Comparison of ENCODE assay signal across 30 cellular contexts in the genomic region with DNA sequence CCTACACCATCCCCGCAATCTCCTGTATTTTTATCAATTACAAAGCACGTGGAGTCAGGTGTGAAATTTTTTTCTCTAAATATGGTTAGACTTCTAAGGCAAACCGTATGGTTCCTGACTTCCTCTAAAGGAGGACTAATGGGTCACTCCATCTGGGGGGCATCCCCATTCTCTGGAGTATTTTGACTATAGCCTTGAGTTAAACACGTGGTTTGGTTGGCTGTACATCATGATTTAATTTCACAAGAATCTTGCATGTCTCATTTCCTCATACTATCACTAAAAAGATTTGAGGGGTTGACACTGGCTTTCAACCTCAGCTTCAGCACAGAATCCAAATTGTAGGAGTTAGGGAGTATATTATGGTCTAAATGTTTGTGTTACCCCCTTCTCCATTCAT. TPM values are rescaled to one million over a fixed set of nuclear protein-coding genes. Genes with fewer than 3 reads are reported as not detected.
DNase-seq lines count a peak whose midpoint lies in the region; ATAC-seq, FAIRE-seq and TF ChIP-seq lines count a peak whose summit lies in the region.
"Had no signal": no experiment of that assay in that cellular context is flagged by ENCODE, and none has a peak within 500 bp of the region (broad histone marks: within the 10 kb centered on the region; RNA-seq: fewer than 3 reads in every experiment).

No MANE protein-coding gene starts in this region.

- peak overlapping the region; percentile 83 for H3K27ac ChIP-seq in endodermal cell (ENCODE audit: low read depth, low read length)
- H3K27ac ChIP-seq in neural progenitor cell: no peak overlapping the region
- H3K27ac ChIP-seq in CD8-positive, alpha-beta T cell (ENCODE audit: low read depth, low read length): no peak overlapping the region
- H3K27ac ChIP-seq: ascending aorta, left ventricle myocardium inferior, prostate gland, sigmoid colon, SK-N-MC, thoracic aorta, vagina had no signal

- H3K9me3 ChIP-seq in adipocyte (ENCODE audit: control insufficient read depth, low read length) (no peaks in the 10 kb centered on the region), endodermal cell (ENCODE audit: control insufficient read depth, low read length) (no peaks in the 10 kb centered on the region), neural progenitor cell (ENCODE audit: low read depth) (no peaks in the 10 kb centered on the region)
- no peaks in the 10 kb centered on the region for H3K9me3 ChIP-seq in CD8-positive, alpha-beta T cell (ENCODE audit: low read length)
- H3K9me3 ChIP-seq: ascending aorta, left ventricle myocardium inferior, prostate gland, sigmoid colon, thoracic aorta, vagina had no signal

- H3K36me3 Mint-ChIP-seq in endodermal cell (ENCODE audit: low read depth) (no peaks in the 10 kb centered on the region), neural progenitor cell (no peaks in the 10 kb centered on the region)
- H3K36me3 Mint-ChIP-seq in CD8-positive, alpha-beta T cell: no peaks in the 10 kb centered on the region
- H3K36me3 Mint-ChIP-seq: activated CD4-positive, alpha-beta memory T cell treated with anti-CD3 and anti-CD28 coated beads for 36 hours; activated naive CD4-positive, alpha-beta T cell treated with anti-CD3 and anti-CD28 coated beads, Interleukin-2, amount 50 U/mL, for 72 hours; CD14-positive monocyte had no signal

- WGBS in endodermal cell (ENCODE audit: insufficient coverage in 1 of 2, insufficient read length in 1 of 2), 2 experiments: 83 to 94% methylated on average over 2 to 4 of the region's 4 CpGs

- no peaks in the 10 kb centered on the region for H3K27me3 Mint-ChIP-seq in endodermal cell (ENCODE audit: insufficient read depth)
- peaks cover 2% of the 10 kb centered on the region for H3K27me3 Mint-ChIP-seq in neural progenitor cell (ENCODE audit: insufficient read depth, low read depth)
- peaks cover 5% of the 10 kb centered on the region for H3K27me3 Mint-ChIP-seq in CD8-positive, alpha-beta T cell (ENCODE audit: low read depth)

- ATAC-seq in CD8-positive, alpha-beta T cell: no peak
- no peak for ATAC-seq in HG02885 (IDR thresholded peaks at IDR 0.05; ENCODE audit: poor library complexity, unreplicated experiment)
- ATAC-seq: activated T-helper 17 cell treated with anti-CD3 and anti-CD28 coated beads, Interleukin-2, amount 50 U/mL, for 72 hours had no signal

- H3K27me3 ChIP-seq in adipocyte (replicated peaks; ENCODE audit: control insufficient read depth, insufficient read depth, low read length): no peaks in the 10 kb centered on the region
- H3K27me3 ChIP-seq in endodermal cell (ENCODE audit: control insufficient read depth, insufficient read depth, low read length, poor library complexity, severe bottlenecking): no peaks in the 10 kb centered on the region
- H3K27me3 ChIP-seq in neural progenitor cell: no peaks in the 10 kb centered on the region
- no peaks in the 10 kb centered on the region for H3K27me3 ChIP-seq in CD8-positive, alpha-beta T cell (ENCODE audit: insufficient read depth, low read length)
- H3K27me3 ChIP-seq: ascending aorta, sigmoid colon, vagina had no signal

- no peaks in the 10 kb centered on the region for H3K36me3 ChIP-seq in adipocyte (ENCODE audit: control insufficient read depth, insufficient read depth, low read length, severe bottlenecking)
- no peaks in the 10 kb centered on the region for H3K36me3 ChIP-seq in endodermal cell (ENCODE audit: control insufficient read depth, insufficient read depth, low read length)
- no peaks in the 10 kb centered on the region for H3K36me3 ChIP-seq in neural progenitor cell
- no peaks in the 10 kb centered on the region for H3K36me3 ChIP-seq in CD8-positive, alpha-beta T cell (ENCODE audit: insufficient read depth, low read length)
- H3K36me3 ChIP-seq: ascending aorta, left ventricle myocardium inferior, prostate gland, sigmoid colon, thoracic aorta, vagina had no signal

- POLR2A ChIA-PET in CD8-positive, alpha-beta T cell (lab: Charles Lee): no interaction called here

- H3F3A ChIP-seq in neural progenitor cell (ENCODE audit: low read depth): no peaks in the 10 kb centered on the region

- TF ChIP-seq CTCF in endodermal cell (conservative IDR thresholded peaks at IDR 0.05): no peak
- no peak for TF ChIP-seq CTCF in neural progenitor cell (IDR thresholded peaks at IDR 0.05)
- no peak for TF ChIP-seq CTCF in CD8-positive, alpha-beta T cell (IDR thresholded peaks at IDR 0.05)

- H3K4me3 Mint-ChIP-seq in endodermal cell (no peak overlapping the region), neural progenitor cell (no peak overlapping the region)
- no peak overlapping the region for H3K4me3 Mint-ChIP-seq in CD8-positive, alpha-beta T cell
- H3K4me3 Mint-ChIP-seq: activated CD4-positive, alpha-beta memory T cell treated with anti-CD3 and anti-CD28 coated beads for 36 hours; activated T-helper 17 cell treated with anti-CD3 and anti-CD28 coated beads, Interleukin-2, amount 50 U/mL, for 72 hours; CD14-positive monocyte; central memory CD8-positive, alpha-beta T cell had no signal

- DNase-seq in HT1080 (ENCODE audit: low read depth) (peak; percentile 17), adipocyte (ENCODE audit: low read depth) (peak; percentile 24), endodermal cell (no peak), neural progenitor cell (ENCODE audit: low spot score) (no peak), urothelium cell line (ENCODE audit: low spot score) (no peak), LoVo (ENCODE audit: low spot score) (no peak)
- no peak for DNase-seq in CD8-positive, alpha-beta T cell
- DNase-seq: activated CD4-positive, alpha-beta memory T cell treated with anti-CD3 and anti-CD28 coated beads for 36 hours; activated CD4-positive, CD25-positive, alpha-beta regulatory T cell treated with anti-CD3 and anti-CD28 coated beads, Interleukin-2, amount 50 U/mL, for 72 hours; DND-41; GOT3; left ventricle myocardium inferior; mesendoderm; NCI-H1417; NCI-H2081; NCI-H2227 treated with DMSO at 0.1 percent for 48 hours; NCI-H69; sigmoid colon; stimulated activated CD4-positive, alpha-beta T cell treated with anti-CD3 and anti-CD28 coated beads, Interleukin-4, amount 100 ng/mL, for 4 hours; stimulated activated naive CD4-positive, alpha-beta T cell had no signal

- intact Hi-C loops in CD8-positive, alpha-beta T cell (cut with DNase I, micrococcal nuclease): no loop called here

- H3K4me3 ChIP-seq in adipocyte (ENCODE audit: low read length): no peak overlapping the region
- no peak overlapping the region for H3K4me3 ChIP-seq in endodermal cell (ENCODE audit: low read length)
- H3K4me3 ChIP-seq in neural progenitor cell: no peak overlapping the region
- H3K4me3 ChIP-seq in CD8-positive, alpha-beta T cell (ENCODE audit: low read depth, low read length): no peak overlapping the region
- H3K4me3 ChIP-seq: ascending aorta, left ventricle myocardium inferior, prostate gland, sigmoid colon, SK-N-MC, thoracic aorta, vagina had no signal

- no peak for FAIRE-seq in urothelium cell line (lab: Jason Lieb, UNC)

- H3K4me1 Mint-ChIP-seq in endodermal cell (no peaks in the 10 kb centered on the region), neural progenitor cell (peaks cover 17% of the 10 kb centered on the region)
- H3K4me1 Mint-ChIP-seq in CD8-positive, alpha-beta T cell (ENCODE audit: low read depth): no peaks in the 10 kb centered on the region
- H3K4me1 Mint-ChIP-seq: activated T-helper 17 cell treated with anti-CD3 and anti-CD28 coated beads, Interleukin-2, amount 50 U/mL, for 72 hours; central memory CD8-positive, alpha-beta T cell had no signal

- no peaks in the 10 kb centered on the region for H3K79me2 ChIP-seq in neural progenitor cell (ENCODE audit: low read depth)

- H3K4me1 ChIP-seq in adipocyte (ENCODE audit: control insufficient read depth, insufficient read depth, low read length) (peaks cover 15% of the 10 kb centered on the region), endodermal cell (ENCODE audit: control insufficient read depth, insufficient read depth, low read length) (no peaks in the 10 kb centered on the region), neural progenitor cell (no peaks in the 10 kb centered on the region)
- H3K4me1 ChIP-seq in CD8-positive, alpha-beta T cell (ENCODE audit: insufficient read depth, low read length): no peaks in the 10 kb centered on the region
- H3K4me1 ChIP-seq: ascending aorta, left ventricle myocardium inferior, prostate gland, sigmoid colon, vagina had no signal

- H4K20me1 ChIP-seq in neural progenitor cell (ENCODE audit: low read depth): no peaks in the 10 kb centered on the region

- H3K9me3 Mint-ChIP-seq in endodermal cell (no peaks in the 10 kb centered on the region), neural progenitor cell (no peaks in the 10 kb centered on the region)
- no peaks in the 10 kb centered on the region for H3K9me3 Mint-ChIP-seq in CD8-positive, alpha-beta T cell
- H3K9me3 Mint-ChIP-seq: activated CD4-positive, alpha-beta memory T cell treated with anti-CD3 and anti-CD28 coated beads for 36 hours; activated naive CD4-positive, alpha-beta T cell treated with anti-CD3 and anti-CD28 coated beads, Interleukin-2, amount 50 U/mL, for 72 hours; activated T-helper 17 cell treated with anti-CD3 and anti-CD28 coated beads, Interleukin-2, amount 50 U/mL, for 72 hours; central memory CD8-positive, alpha-beta T cell had no signal

- H3K9ac ChIP-seq in adipocyte (ENCODE audit: low read length): no peak overlapping the region
- H3K9ac ChIP-seq in endodermal cell (ENCODE audit: extremely low read depth, low read length, poor library complexity, severe bottlenecking): no peak overlapping the region
- H3K9ac ChIP-seq in neural progenitor cell: no peak overlapping the region

- H2AFZ ChIP-seq in neural progenitor cell (replicated peaks): no peak overlapping the region

- CTCF ChIA-PET in CD8-positive, alpha-beta T cell (lab: Charles Lee): no interaction called here

- H3K4me2 ChIP-seq in neural progenitor cell: no peak overlapping the region

- H3K27ac Mint-ChIP-seq in endodermal cell: no peak overlapping the region
- peak overlapping the region; percentile 64 for H3K27ac Mint-ChIP-seq in neural progenitor cell
- H3K27ac Mint-ChIP-seq in CD8-positive, alpha-beta T cell: no peak overlapping the region
- H3K27ac Mint-ChIP-seq: activated CD4-positive, alpha-beta memory T cell treated with anti-CD3 and anti-CD28 coated beads for 36 hours; activated naive CD4-positive, alpha-beta T cell treated with anti-CD3 and anti-CD28 coated beads, Interleukin-2, amount 50 U/mL, for 72 hours; activated T-helper 17 cell treated with anti-CD3 and anti-CD28 coated beads, Interleukin-2, amount 50 U/mL, for 72 hours had no signal

RNA-seq across cellular contexts. Expression of gene ZNF770, which starts 25.3 kb away (rescaled TPM):
- 13.9 and 22.9 TPM in 2 replicates for total RNA-seq in HT1080 (2014; rRNA removed; shearing (Covaris generic))
- polyA plus RNA-seq in HT1080 (2015; cell fraction: cytosol; rRNA removed): 23.0 and 32.8 TPM in 2 replicates
- polyA plus RNA-seq in HT1080 (2015; cell fraction: nucleus; rRNA removed): 29.9 and 30.0 TPM in 2 replicates
- 10 to 100 TPM; 52.3 to 86.1 TPM for total RNA-seq in endodermal cell
- polyA plus RNA-seq in endodermal cell (2013, experiment 1 of 2): 35.7 TPM
- polyA plus RNA-seq in endodermal cell (2013, experiment 2 of 2): 36.2 TPM
- 34.0 and 56.1 TPM in 2 replicates for total RNA-seq in neural progenitor cell (ENCODE audit: low replicate concordance)
- total RNA-seq in CD8-positive, alpha-beta T cell: 10 to 100 TPM; 32.9 to 37.7 TPM

RNA-seq across cellular contexts. Expression of gene AQR, which starts 43.8 kb away (rescaled TPM):
- total RNA-seq in HT1080 (2014; rRNA removed; shearing (Covaris generic)): 19.9 and 21.6 TPM in 2 replicates
- 19.1 and 19.9 TPM in 2 replicates for polyA plus RNA-seq in HT1080 (2015; cell fraction: cytosol; rRNA removed)
- polyA plus RNA-seq in HT1080 (2015; cell fraction: nucleus; rRNA removed): 77.4 and 80.0 TPM in 2 replicates
- total RNA-seq in endodermal cell (10 to 100 TPM; 48.8 to 49.6 TPM), neural progenitor cell (ENCODE audit: low replicate concordance) (38.4 and 54.3 TPM in 2 replicates)
- polyA plus RNA-seq in endodermal cell (2013, experiment 1 of 2): 38.5 TPM
- 30.9 TPM for polyA plus RNA-seq in endodermal cell (2013, experiment 2 of 2)
- 10 to 100 TPM; 31.3 to 37.1 TPM for total RNA-seq in CD8-positive, alpha-beta T cell

Comparison
In these comparisons a context has a peak if more than half of its experiments do, and no peak if none do; other contexts are left out.
1. DNase-seq: peak in HT1080 (single experiment) and adipocyte (single experiment); none in endodermal cell (single experiment), neural progenitor cell (single experiment), urothelium cell line (single experiment), CD8-positive, alpha-beta T cell (0 of 7) and LoVo (single experiment).